ENCODE assay signal across 19 cellular contexts in the genomic region with DNA sequence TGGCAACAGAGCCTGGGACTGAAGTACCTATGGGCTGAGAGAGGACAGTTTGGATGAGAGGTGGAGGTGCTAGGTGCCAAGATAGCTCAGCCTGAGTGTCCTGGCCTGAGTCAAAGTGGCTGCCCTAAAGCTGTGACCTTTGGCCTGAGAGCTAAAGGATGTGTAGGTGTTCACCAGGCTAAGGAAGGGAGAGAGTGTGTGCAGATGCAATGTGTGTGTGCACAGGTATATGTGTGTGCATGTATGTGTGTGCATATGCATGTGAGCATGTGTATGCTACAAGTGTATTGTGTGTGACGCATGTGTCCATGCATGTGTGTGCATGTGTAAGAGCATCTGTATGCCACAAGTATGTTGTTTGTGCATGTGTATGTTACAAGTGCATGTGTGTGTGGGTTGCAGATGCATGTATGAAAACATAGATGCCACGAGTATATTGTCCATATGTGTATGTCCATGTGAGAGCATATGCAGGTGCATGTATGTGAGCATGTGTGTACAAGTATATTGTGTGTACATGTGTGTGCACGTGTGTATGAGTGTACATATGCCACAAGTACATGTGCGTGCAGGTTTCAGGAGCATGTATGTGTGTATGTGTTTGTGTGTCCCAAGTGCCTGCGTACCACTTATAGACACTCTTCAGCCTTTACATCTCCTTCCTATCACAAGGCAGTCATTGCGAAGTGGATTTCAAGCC.
A peak's percentile ranks its signal among the peaks of the same experiment; 100 is the strongest.
DNase-seq lines count a peak whose midpoint lies in the region; ATAC-seq, FAIRE-seq and TF ChIP-seq lines count a peak whose summit lies in the region.
"Had no signal": no experiment of that assay in that cellular context is flagged by ENCODE, and none has a peak within 500 bp of the region (broad histone marks: within the 10 kb centered on the region; RNA-seq: fewer than 3 reads in every experiment).

No MANE protein-coding gene starts in this region.

- H3K27ac ChIP-seq in PC-3 (ENCODE audit: low read length) (peak overlapping the region; percentile 79), mesenchymal stem cell (ENCODE audit: low read length, poor library complexity, severe bottlenecking) (no peak overlapping the region)

- no peak overlapping the region for H2BK5ac ChIP-seq in mesenchymal stem cell (ENCODE audit: low read depth, low read length, poor library complexity, severe bottlenecking)

- H2AFZ ChIP-seq in PC-3 (ENCODE audit: low read length) (no peak overlapping the region), mesenchymal stem cell (ENCODE audit: low read depth, low read length) (no peak overlapping the region)

- no peaks in the 10 kb centered on the region for H3K27me3 Mint-ChIP-seq in type B pancreatic cell

- H3F3A ChIP-seq in PC-3 (ENCODE audit: low read length, unreplicated experiment), result peaks cover 8% of the 10 kb centered on the region

- H3K9me3 ChIP-seq in PC-3 (ENCODE audit: low read length) (no peaks in the 10 kb centered on the region), mesenchymal stem cell (ENCODE audit: control insufficient read depth, low read length) (no peaks in the 10 kb centered on the region)
- H3K9me3 ChIP-seq: HAP-1 had no signal

- no peak overlapping the region for H3K27ac Mint-ChIP-seq in type B pancreatic cell

- H3K27me3 ChIP-seq in PC-3 (ENCODE audit: low read length), result no peaks in the 10 kb centered on the region
- no peaks in the 10 kb centered on the region for H3K27me3 ChIP-seq in mesenchymal stem cell (ENCODE audit: control insufficient read depth in 1 of 2, insufficient read depth in 1 of 2, low read length in 2 of 2)

- no peak overlapping the region for H2AK5ac ChIP-seq in mesenchymal stem cell (ENCODE audit: low read length, severe bottlenecking)

- intact Hi-C loops in PC-3 (cut with micrococcal nuclease), result loop anchor here (2.0 kb wide), 1 partner anchor 75 kb away; no protein-coding TSS in a partner anchor

- DNase-seq in HTR-8/SVneo (ENCODE audit: insufficient read length, low spot score) (no peak), PC-3 (no peak), mesenchymal stem cell (no peak), urothelium cell line (ENCODE audit: low spot score) (no peak), mucosa of gallbladder (ENCODE audit: low spot score) (no peak), type B pancreatic cell (ENCODE audit: extremely low spot score, unreplicated experiment) (no peak)
- DNase-seq: C1 segment of cervical spinal cord; Calu3; CD4-positive, alpha-beta memory T cell; COR-L47; DMS53; DMS79 treated with DMSO at 0.1 percent for 48 hours; GF-D8; GOT3 had no signal

- ATAC-seq in PC-3 (no peak), GM19023 (IDR thresholded peaks at IDR 0.05; ENCODE audit: unreplicated experiment) (no peak)

- H3K4me1 Mint-ChIP-seq in type B pancreatic cell (ENCODE audit: unreplicated experiment), result no peaks in the 10 kb centered on the region

- peak overlapping the region; percentile 27 for H4K8ac ChIP-seq in mesenchymal stem cell (ENCODE audit: low read length)

- 98% methylated on average over 6 of the region's 6 CpGs for WGBS in mesenchymal stem cell

- FAIRE-seq in HTR-8/SVneo (lab: Jason Lieb, UNC), result peak; percentile 80
- peak; percentile 97 for FAIRE-seq in urothelium cell line (lab: Jason Lieb, UNC)
- FAIRE-seq: GM12891, GM18507, H54 had no signal

- H3K36me3 ChIP-seq in PC-3 (ENCODE audit: low read depth, low read length), result no peaks in the 10 kb centered on the region
- no peaks in the 10 kb centered on the region for H3K36me3 ChIP-seq in mesenchymal stem cell (ENCODE audit: control insufficient read depth in 1 of 2, insufficient read depth in 2 of 2, low read depth in 1 of 2, low read length in 2 of 2)
- H3K36me3 ChIP-seq: HAP-1 had no signal

- no peak overlapping the region for H2BK12ac ChIP-seq in mesenchymal stem cell (ENCODE audit: low read length in 2 of 2)

- POLR2A ChIA-PET in PC-3 (lab: Charles Lee; ENCODE audit: unreplicated experiment), result interaction anchor here (0.6 kb wide), 1 partner anchor 38 kb away, joined by 7 read pairs; no protein-coding TSS in a partner anchor

- no peak overlapping the region for H3K23ac ChIP-seq in mesenchymal stem cell (ENCODE audit: low read length in 2 of 2)

- H3K4me1 ChIP-seq in PC-3 (ENCODE audit: insufficient read depth, low read length) (peaks cover 68% of the 10 kb centered on the region), mesenchymal stem cell (ENCODE audit: control insufficient read depth, insufficient read depth, low read depth, low read length) (no peaks in the 10 kb centered on the region)
- H3K4me1 ChIP-seq: HAP-1 had no signal

- no peaks in the 10 kb centered on the region for H3K9me2 ChIP-seq in PC-3 (replicated peaks; ENCODE audit: low read length)

- no peak for TF ChIP-seq CTCF in PC-3 (conservative IDR thresholded peaks at IDR 0.05; ENCODE audit: low read depth, low read length)
- TF ChIP-seq CTCF in type B pancreatic cell (conservative IDR thresholded peaks at IDR 0.05), result no peak

- H3K4me2 ChIP-seq in PC-3 (ENCODE audit: low read length) (no peak overlapping the region), mesenchymal stem cell (ENCODE audit: low read length, poor library complexity, severe bottlenecking) (no peak overlapping the region)

- no peaks in the 10 kb centered on the region for H3K36me3 Mint-ChIP-seq in type B pancreatic cell
- H3K36me3 Mint-ChIP-seq: CD4-positive, alpha-beta memory T cell had no signal

- H3K4me3 ChIP-seq in PC-3 (ENCODE audit: low read length) (no peak overlapping the region), mesenchymal stem cell (ENCODE audit: insufficient read depth in 1 of 2, low read depth in 1 of 2, low read length in 2 of 2) (no peak overlapping the region)
- H3K4me3 ChIP-seq: HAP-1 had no signal

- H2BK120ac ChIP-seq in mesenchymal stem cell (ENCODE audit: low read depth, low read length), result no peak overlapping the region

- H4K20me1 ChIP-seq in PC-3 (ENCODE audit: low read length), result no peaks in the 10 kb centered on the region

- CTCF ChIA-PET in PC-3 (lab: Charles Lee), result interaction anchor here (0.8 to 2.6 kb wide), 3 partner anchors 36 to 229 kb away, joined by 4 to 15 read pairs (median 12); no protein-coding TSS in a partner anchor

- H3K4ac ChIP-seq in mesenchymal stem cell (ENCODE audit: low read depth in 1 of 2, low read length in 2 of 2), result no peak overlapping the region

- no TSS peak for BruUV-seq in PC-3 (replicated peaks; lab: Mats Ljungman, UMichigan)

- no peaks in the 10 kb centered on the region for H3K79me2 ChIP-seq in PC-3 (ENCODE audit: low read length)

- peak overlapping the region in 1 of 2 experiments; percentile 20 for H3K14ac ChIP-seq in mesenchymal stem cell (ENCODE audit: low read length in 2 of 2)

- peak overlapping the region; percentile 35 for H4K91ac ChIP-seq in mesenchymal stem cell (ENCODE audit: low read length)

- H2BK15ac ChIP-seq in mesenchymal stem cell (ENCODE audit: low read depth, poor library complexity, severe bottlenecking), result no peak overlapping the region

- no peaks in the 10 kb centered on the region for H3K9me3 Mint-ChIP-seq in type B pancreatic cell

- no peak overlapping the region for H3K4me3 Mint-ChIP-seq in type B pancreatic cell
- H3K4me3 Mint-ChIP-seq: CD4-positive, alpha-beta memory T cell had no signal

- H3K79me1 ChIP-seq in mesenchymal stem cell (replicated peaks; ENCODE audit: low read length, poor library complexity, severe bottlenecking), result no peaks in the 10 kb centered on the region

- no peak overlapping the region for H3K9ac ChIP-seq in PC-3 (ENCODE audit: low read length)
- H3K9ac ChIP-seq in mesenchymal stem cell (ENCODE audit: low read length), result no peak overlapping the region

- no peak overlapping the region for H3K18ac ChIP-seq in mesenchymal stem cell (ENCODE audit: low read depth in 1 of 2, low read length in 2 of 2)
